ENCODE assay signal across 29 cellular contexts in genomic region chr4:5376015-5376414, GRCh38.
"Had no signal": no experiment of that assay in that cellular context is flagged by ENCODE, and none has a peak within 500 bp of the region (broad histone marks: within the 10 kb centered on the region; RNA-seq: fewer than 3 reads in every experiment).

No MANE protein-coding gene starts in this region.

- H3K4me3 Mint-ChIP-seq: memory B cell; mesothelial cell of epicardium; natural killer cell treated with Interleukin-12 subunit alpha and Interleukin-12 subunit beta and Interleukin-15 and Interleukin-18, amount 100 ng/mL, for 72 hours; neural progenitor cell had no signal

- H3K27ac Mint-ChIP-seq: memory B cell; mesothelial cell of epicardium; naive B cell; natural killer cell treated with Interleukin-12 subunit alpha and Interleukin-12 subunit beta and Interleukin-15 and Interleukin-18, amount 100 ng/mL, for 72 hours; neural progenitor cell; progenitor cell of endocrine pancreas had no signal

- H3K36me3 Mint-ChIP-seq: memory B cell, mesothelial cell of epicardium, neural progenitor cell had no signal

- H3K4me1 ChIP-seq: esophagus muscularis mucosa, gastroesophageal sphincter, heart left ventricle, neural progenitor cell, parathyroid adenoma, stomach, thyroid gland, vagina had no signal

- H3K4me1 Mint-ChIP-seq: memory B cell, mesothelial cell of epicardium, naive B cell, neural progenitor cell had no signal

- H2AFZ ChIP-seq: hepatocyte, neural progenitor cell, parathyroid adenoma had no signal

- H3K4me3 ChIP-seq: esophagus muscularis mucosa, gastroesophageal sphincter, heart left ventricle, hepatocyte, lung, mucosa of descending colon, neural progenitor cell, smooth muscle cell, stomach, thyroid gland, vagina had no signal

- H3K9me3 ChIP-seq: mucosa of descending colon, thyroid gland, vagina had no signal

- DNase-seq: dermis blood vessel endothelial cell; effector memory CD4-positive, alpha-beta T cell; foreskin keratinocyte; heart left ventricle; kidney; mucosa of descending colon; naive B cell; stimulated activated CD4-positive, alpha-beta T cell treated with anti-CD3 and anti-CD28 coated beads, Interleukin-12 subunit alpha, Interleukin-12 subunit beta, amount 100 ng/mL, for 4 hours; stimulated activated CD4-positive, alpha-beta T cell treated with anti-CD3 and anti-CD28 coated beads, Interleukin-1b, Interleukin-23, amount 100 ng/mL, for 48 hours; stimulated activated CD4-positive, alpha-beta T cell treated with anti-CD3 and anti-CD28 coated beads, Interleukin-4, amount 100 ng/mL, for 1 hour; stimulated activated CD8-positive, alpha-beta memory T cell treated with anti-CD3 and anti-CD28 coated beads, Interleukin-4, amount 100 ng/mL, for 48 hours; stimulated activated naive CD4-positive, alpha-beta T cell treated with Interleukin-2 at 50 U/mL for 16 hours; stomach; thyroid gland; trophoblast cell had no signal

- H3K27ac ChIP-seq: esophagus muscularis mucosa, foreskin keratinocyte, gastroesophageal sphincter, heart left ventricle, hepatocyte, neural progenitor cell, parathyroid adenoma, stomach, thyroid gland, vagina had no signal

- H3K36me3 ChIP-seq: esophagus muscularis mucosa, gastroesophageal sphincter, heart left ventricle, neural progenitor cell, stomach, thyroid gland, vagina had no signal

- ATAC-seq: foreskin keratinocyte; gastroesophageal sphincter; heart left ventricle; left lobe of liver; mucosa of descending colon; natural killer cell treated with Interleukin-12 subunit alpha and Interleukin-12 subunit beta and Interleukin-15 and Interleukin-18, amount 100 ng/mL, for 72 hours; sciatic nerve had no signal

- H3K27me3 Mint-ChIP-seq: memory B cell, naive B cell had no signal

- H3K27me3 ChIP-seq: esophagus muscularis mucosa, foreskin keratinocyte, gastroesophageal sphincter, heart left ventricle, hepatocyte, neural progenitor cell, stomach, thyroid gland, vagina had no signal

- H3K79me2 ChIP-seq: hepatocyte, parathyroid adenoma had no signal

- H3K4me2 ChIP-seq: hepatocyte, neural progenitor cell, smooth muscle cell had no signal

- H3K9ac ChIP-seq: neural progenitor cell, parathyroid adenoma had no signal
